Comparison of ENCODE assay signal across 1 cellular context in the genomic region with DNA sequence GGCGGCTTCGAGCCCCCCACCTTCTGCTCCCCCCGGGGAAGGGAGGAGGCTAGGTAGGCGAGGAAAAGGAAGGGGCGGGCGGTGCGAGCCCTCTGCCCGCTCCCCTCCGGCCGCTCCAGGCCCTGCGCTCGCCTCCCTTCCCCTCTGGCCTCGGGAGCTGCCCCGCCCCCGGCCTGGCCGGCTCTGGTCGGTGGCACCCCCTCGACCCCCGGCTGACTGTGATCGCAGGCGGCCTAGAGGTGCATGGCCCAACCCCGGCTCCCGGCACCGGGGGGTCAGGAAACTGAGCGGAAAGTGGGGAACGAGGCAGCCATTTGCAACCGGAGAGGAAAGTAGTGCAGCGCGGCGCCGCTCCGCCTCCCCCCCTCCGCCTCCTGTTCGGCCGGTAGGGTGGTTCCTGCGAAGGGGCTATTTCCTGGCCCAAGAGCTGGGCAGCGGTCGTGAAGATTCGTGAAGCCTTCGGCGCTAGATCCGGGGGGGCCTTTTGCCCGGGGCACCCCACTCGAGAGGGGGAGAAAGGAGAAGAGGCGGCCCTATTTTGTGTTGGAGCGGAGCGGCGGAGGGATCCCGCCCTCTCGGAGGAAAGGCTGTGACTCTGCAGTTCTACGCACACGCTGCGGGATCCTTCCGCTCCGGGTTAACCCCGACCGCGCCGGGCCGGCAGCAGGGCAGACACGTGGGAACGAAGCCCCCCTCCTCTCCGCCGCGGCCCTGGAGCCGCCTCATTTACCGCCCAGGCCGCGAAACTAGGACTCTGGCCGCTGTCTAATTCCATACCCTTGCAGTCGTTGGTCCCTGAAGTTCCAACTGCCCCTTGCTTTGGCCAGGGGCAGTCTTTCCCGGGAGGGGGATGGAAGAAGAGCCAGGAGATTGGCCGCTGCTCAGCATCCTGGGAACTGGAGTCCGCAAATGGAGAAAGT.
A peak's percentile ranks its signal among the peaks of the same experiment; 100 is the strongest.
TF ChIP-seq lines count a peak whose summit lies in the region.

TSS of gene KMT2D (minus strand) at position 558 of the 920 bp plus-strand sequence. CDS start 5,470 bp downstream, outside the sequence.

TF ChIP-seq in HEK293, 187 proteins besides CTCF, POLR2A, EP300 and RAD21 (continued from another document and continues in another):
- TF ChIP-seq, protein P1, sequence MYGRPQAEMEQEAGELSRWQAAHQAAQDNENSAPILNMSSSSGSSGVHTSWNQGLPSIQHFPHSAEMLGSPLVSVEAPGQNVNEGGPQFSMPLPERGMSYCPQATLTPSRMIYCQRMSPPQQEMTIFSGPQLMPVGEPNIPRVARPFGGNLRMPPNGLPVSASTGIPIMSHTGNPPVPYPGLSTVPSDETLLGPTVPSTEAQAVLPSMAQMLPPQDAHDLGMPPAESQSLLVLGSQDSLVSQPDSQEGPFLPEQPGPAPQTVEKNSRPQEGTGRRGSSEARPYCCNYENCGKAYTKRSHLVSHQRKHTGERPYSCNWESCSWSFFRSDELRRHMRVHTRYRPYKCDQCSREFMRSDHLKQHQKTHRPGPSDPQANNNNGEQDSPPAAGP (tag by site-specific recombination; IDR thresholded peaks at IDR 0.05): peak; percentile 99
- TF ChIP-seq ZNF426 (tag by site-specific recombination; IDR thresholded peaks at IDR 0.05): no peak
- peak; percentile 89 for TF ChIP-seq ZFHX2 (tag by site-specific recombination; conservative IDR thresholded peaks at IDR 0.05)
- TF ChIP-seq ZFP69B (tag by site-specific recombination; IDR thresholded peaks at IDR 0.05): peak; percentile 93
- 0 out of 2 replicates have a peak, but pooled peaks have one; percentile 24 for TF ChIP-seq ZNF837 (tag by site-specific recombination; IDR thresholded peaks at IDR 0.05)
- TF ChIP-seq, protein P2, sequence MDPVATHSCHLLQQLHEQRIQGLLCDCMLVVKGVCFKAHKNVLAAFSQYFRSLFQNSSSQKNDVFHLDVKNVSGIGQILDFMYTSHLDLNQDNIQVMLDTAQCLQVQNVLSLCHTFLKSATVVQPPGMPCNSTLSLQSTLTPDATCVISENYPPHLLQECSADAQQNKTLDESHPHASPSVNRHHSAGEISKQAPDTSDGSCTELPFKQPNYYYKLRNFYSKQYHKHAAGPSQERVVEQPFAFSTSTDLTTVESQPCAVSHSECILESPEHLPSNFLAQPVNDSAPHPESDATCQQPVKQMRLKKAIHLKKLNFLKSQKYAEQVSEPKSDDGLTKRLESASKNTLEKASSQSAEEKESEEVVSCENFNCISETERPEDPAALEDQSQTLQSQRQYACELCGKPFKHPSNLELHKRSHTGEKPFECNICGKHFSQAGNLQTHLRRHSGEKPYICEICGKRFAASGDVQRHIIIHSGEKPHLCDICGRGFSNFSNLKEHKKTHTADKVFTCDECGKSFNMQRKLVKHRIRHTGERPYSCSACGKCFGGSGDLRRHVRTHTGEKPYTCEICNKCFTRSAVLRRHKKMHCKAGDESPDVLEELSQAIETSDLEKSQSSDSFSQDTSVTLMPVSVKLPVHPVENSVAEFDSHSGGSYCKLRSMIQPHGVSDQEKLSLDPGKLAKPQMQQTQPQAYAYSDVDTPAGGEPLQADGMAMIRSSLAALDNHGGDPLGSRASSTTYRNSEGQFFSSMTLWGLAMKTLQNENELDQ (tag by site-specific recombination; IDR thresholded peaks at IDR 0.05; ENCODE audit: low read depth): peak; percentile 77
- no peak for TF ChIP-seq REPIN1 (tag by site-specific recombination; IDR thresholded peaks at IDR 0.05; ENCODE audit: low read depth)
- peak; percentile 85 for TF ChIP-seq ZIC2 (tag by site-specific recombination; IDR thresholded peaks at IDR 0.05)
- TF ChIP-seq REST (tag by site-specific recombination; IDR thresholded peaks at IDR 0.05): peak; percentile 72
- no peak; the same call in 1 of the 2 replicates for TF ChIP-seq ZNF416 (tag by site-specific recombination; IDR thresholded peaks at IDR 0.05)
- TF ChIP-seq RBAK (tag by site-specific recombination; IDR thresholded peaks at IDR 0.05): peak; percentile 48; the same call in 1 of the 2 replicates
- TF ChIP-seq ZNF830 (tag by site-specific recombination; IDR thresholded peaks at IDR 0.05; ENCODE audit: low read depth): no peak
- peak; percentile 98 for TF ChIP-seq ZSCAN23 (tag by site-specific recombination; IDR thresholded peaks at IDR 0.05)
- TF ChIP-seq SP7 (tag by site-specific recombination; IDR thresholded peaks at IDR 0.05): peak; percentile 98
- no peak for TF ChIP-seq ZNF155 (tag by site-specific recombination; IDR thresholded peaks at IDR 0.05)
- TF ChIP-seq ZNF76 (tag by site-specific recombination; IDR thresholded peaks at IDR 0.05; ENCODE audit: borderline replicate concordance, low read depth): peak; percentile 94
- peak; percentile 97 for TF ChIP-seq ZBTB17 (tag by site-specific recombination; IDR thresholded peaks at IDR 0.05)
- no peak for TF ChIP-seq ZNF433 (tag by site-specific recombination; IDR thresholded peaks at IDR 0.05; ENCODE audit: low read depth)
- TF ChIP-seq, protein P3, sequence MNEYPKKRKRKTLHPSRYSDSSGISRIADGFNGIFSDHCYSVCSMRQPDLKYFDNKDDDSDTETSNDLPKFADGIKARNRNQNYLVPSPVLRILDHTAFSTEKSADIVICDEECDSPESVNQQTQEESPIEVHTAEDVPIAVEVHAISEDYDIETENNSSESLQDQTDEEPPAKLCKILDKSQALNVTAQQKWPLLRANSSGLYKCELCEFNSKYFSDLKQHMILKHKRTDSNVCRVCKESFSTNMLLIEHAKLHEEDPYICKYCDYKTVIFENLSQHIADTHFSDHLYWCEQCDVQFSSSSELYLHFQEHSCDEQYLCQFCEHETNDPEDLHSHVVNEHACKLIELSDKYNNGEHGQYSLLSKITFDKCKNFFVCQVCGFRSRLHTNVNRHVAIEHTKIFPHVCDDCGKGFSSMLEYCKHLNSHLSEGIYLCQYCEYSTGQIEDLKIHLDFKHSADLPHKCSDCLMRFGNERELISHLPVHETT (tag by site-specific recombination; IDR thresholded peaks at IDR 0.05): peak; percentile 100
- peak; percentile 79 for TF ChIP-seq ZNF664 (tag by site-specific recombination; IDR thresholded peaks at IDR 0.05)
- TF ChIP-seq ZNF658 (tag by site-specific recombination; IDR thresholded peaks at IDR 0.05): peak; percentile 59; the same call in 1 of the 2 replicates
- TF ChIP-seq PRDM4 (tag by site-specific recombination; IDR thresholded peaks at IDR 0.05): peak; percentile 87
- TF ChIP-seq INSM2 (tag by site-specific recombination; IDR thresholded peaks at IDR 0.05): peak; percentile 95
- TF ChIP-seq ZNF341 (tag by site-specific recombination; IDR thresholded peaks at IDR 0.05; ENCODE audit: low read depth): peak; percentile 99
- peak; percentile 99 for TF ChIP-seq KLF8 (tag by site-specific recombination; IDR thresholded peaks at IDR 0.05)
- TF ChIP-seq ZNF121 (tag by site-specific recombination; IDR thresholded peaks at IDR 0.05): peak; percentile 64; the same call in 1 of the 2 replicates
- TF ChIP-seq MEIS1 (CRISPR knock-in tag; IDR thresholded peaks at IDR 0.05; ENCODE audit: borderline replicate concordance): no peak
- peak; percentile 93 for TF ChIP-seq ZNF366 (tag by site-specific recombination; conservative IDR thresholded peaks at IDR 0.05)
- no peak for TF ChIP-seq ZNF138 (tag by site-specific recombination; IDR thresholded peaks at IDR 0.05; ENCODE audit: borderline replicate concordance)
- peak; percentile 86 for TF ChIP-seq ZNF394 (tag by site-specific recombination; IDR thresholded peaks at IDR 0.05; ENCODE audit: borderline replicate concordance)
- TF ChIP-seq ZFP3 (tag by site-specific recombination; IDR thresholded peaks at IDR 0.05; ENCODE audit: low read depth): no peak
- TF ChIP-seq ZNF114 (tag by site-specific recombination; IDR thresholded peaks at IDR 0.05): no peak
- peak; percentile 84 for TF ChIP-seq ZNF10 (tag by site-specific recombination; IDR thresholded peaks at IDR 0.05)
- TF ChIP-seq GLI2 (tag by site-specific recombination; IDR thresholded peaks at IDR 0.05; ENCODE audit: borderline replicate concordance, low read depth): no peak
- TF ChIP-seq, protein P4, sequence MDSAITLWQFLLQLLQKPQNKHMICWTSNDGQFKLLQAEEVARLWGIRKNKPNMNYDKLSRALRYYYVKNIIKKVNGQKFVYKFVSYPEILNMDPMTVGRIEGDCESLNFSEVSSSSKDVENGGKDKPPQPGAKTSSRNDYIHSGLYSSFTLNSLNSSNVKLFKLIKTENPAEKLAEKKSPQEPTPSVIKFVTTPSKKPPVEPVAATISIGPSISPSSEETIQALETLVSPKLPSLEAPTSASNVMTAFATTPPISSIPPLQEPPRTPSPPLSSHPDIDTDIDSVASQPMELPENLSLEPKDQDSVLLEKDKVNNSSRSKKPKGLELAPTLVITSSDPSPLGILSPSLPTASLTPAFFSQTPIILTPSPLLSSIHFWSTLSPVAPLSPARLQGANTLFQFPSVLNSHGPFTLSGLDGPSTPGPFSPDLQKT (IDR thresholded peaks at IDR 0.05; ENCODE audit: borderline replicate concordance, low read depth, low read length): no peak
- TF ChIP-seq YY1 (tag by site-specific recombination; IDR thresholded peaks at IDR 0.05): peak; percentile 96
- peak; percentile 97 for TF ChIP-seq ZNF2 (tag by site-specific recombination; IDR thresholded peaks at IDR 0.05)
- peak; percentile 99 for TF ChIP-seq ZXDB (tag by site-specific recombination; IDR thresholded peaks at IDR 0.05)
- TF ChIP-seq GLI4 (tag by site-specific recombination; IDR thresholded peaks at IDR 0.05): peak; percentile 99
- TF ChIP-seq ZNF768 (tag by site-specific recombination; IDR thresholded peaks at IDR 0.05): no peak
- no peak; the same call in 1 of the 2 replicates for TF ChIP-seq ZNF223 (tag by site-specific recombination; IDR thresholded peaks at IDR 0.05)
- TF ChIP-seq SCRT2 (tag by site-specific recombination; IDR thresholded peaks at IDR 0.05): peak; percentile 66; the same call in 1 of the 2 replicates
- TF ChIP-seq ZBTB20 (tag by site-specific recombination; IDR thresholded peaks at IDR 0.05): peak; percentile 86; the same call in 1 of the 2 replicates
- peak; percentile 92 for TF ChIP-seq ZNF629 (tag by site-specific recombination; IDR thresholded peaks at IDR 0.05)
- peak; percentile 85 for TF ChIP-seq WT1 (tag by site-specific recombination; IDR thresholded peaks at IDR 0.05)
- TF ChIP-seq ZNF202 (tag by site-specific recombination; IDR thresholded peaks at IDR 0.05; ENCODE audit: borderline replicate concordance): no peak
- TF ChIP-seq ZNF404 (tag by site-specific recombination; IDR thresholded peaks at IDR 0.05): no peak
- peak; percentile 98 for TF ChIP-seq ZNF561 (tag by site-specific recombination; IDR thresholded peaks at IDR 0.05; ENCODE audit: borderline replicate concordance)
